ENCODE assay signal across 11 cellular contexts in the genomic region with DNA sequence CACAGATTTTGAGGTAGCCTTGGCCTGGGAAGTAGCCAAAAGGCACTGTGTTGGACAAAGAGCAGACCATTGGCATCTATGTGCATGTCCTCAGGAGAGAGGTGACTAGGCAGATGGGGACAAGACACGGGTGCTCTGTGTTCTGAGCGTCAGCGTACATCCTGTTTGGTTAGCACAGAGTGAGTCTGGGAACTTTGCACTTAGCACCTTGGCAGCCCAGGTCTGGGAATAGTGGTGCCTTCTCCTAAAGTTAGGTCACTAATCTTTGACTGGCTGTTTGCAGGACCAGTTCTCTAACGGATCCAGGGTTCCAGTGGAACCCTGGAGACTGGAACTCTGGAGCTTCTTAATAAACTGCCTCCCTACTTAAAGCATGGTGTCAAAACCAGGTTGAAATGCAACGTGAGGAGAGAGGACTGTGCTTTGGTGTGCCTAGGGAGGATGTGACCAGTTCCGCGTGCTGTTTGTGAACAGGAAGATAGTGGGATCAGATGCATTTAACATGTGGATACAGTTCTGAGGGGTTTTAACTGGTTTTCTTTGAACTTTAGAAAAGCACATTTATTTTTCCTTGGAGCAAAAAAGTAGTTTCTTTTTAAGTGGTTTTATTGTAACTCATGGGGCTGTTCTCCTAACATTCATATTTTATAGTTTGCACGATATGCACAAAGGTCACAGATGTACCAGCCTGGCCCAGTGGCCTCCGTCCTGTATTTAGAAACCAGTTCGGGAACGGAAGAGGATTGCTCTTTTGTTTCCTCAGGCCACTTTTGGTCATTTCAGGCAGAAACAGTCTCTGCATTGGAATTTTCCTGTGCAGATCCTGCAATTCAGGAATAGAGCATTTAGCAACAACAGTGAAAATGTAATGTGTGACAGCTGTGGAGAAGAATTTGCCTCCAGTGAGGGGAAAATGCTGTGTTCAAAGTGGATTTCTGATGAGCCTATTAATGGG. TPM values are rescaled to one million over a fixed set of nuclear protein-coding genes. Genes with fewer than 3 reads are reported as not detected.
A peak's percentile ranks its signal among the peaks of the same experiment; 100 is the strongest.
DNase-seq lines count a peak whose midpoint lies in the region; ATAC-seq and TF ChIP-seq lines count a peak whose summit lies in the region.
"Had no signal": no experiment of that assay in that cellular context is flagged by ENCODE, and none has a peak within 500 bp of the region (broad histone marks: within the 10 kb centered on the region; RNA-seq: fewer than 3 reads in every experiment).

No MANE protein-coding gene starts in this region.

- TF ChIP-seq EP300 in sigmoid colon (IDR thresholded peaks at IDR 0.05), result peak in 3 of 4 donors; percentile 91 to 94 (median 93)

- WGBS in adipose tissue, 3 donors, result 39 to 65% (median 45%) methylated on average over 11 of the region's 11 CpGs
- WGBS in sigmoid colon, 2 donors, result 40 to 61% methylated on average over 11 of the region's 11 CpGs

- H3K9me3 ChIP-seq in CD8-positive, alpha-beta memory T cell (ENCODE audit: low read length), result no peaks in the 10 kb centered on the region
- H3K9me3 ChIP-seq in left ventricle myocardium inferior (replicated peaks), result no peaks in the 10 kb centered on the region
- H3K9me3 ChIP-seq in sigmoid colon, result no peaks in the 10 kb centered on the region

- no peak overlapping the region for H3K4me3 ChIP-seq in CD8-positive, alpha-beta memory T cell (ENCODE audit: low read length)
- H3K4me3 ChIP-seq in left ventricle myocardium inferior (no peak overlapping the region), sigmoid colon (no peak overlapping the region)

- H3K4me1 Mint-ChIP-seq in CD8-positive, alpha-beta memory T cell, result peaks cover 43 to 45% (median 44%) of the 10 kb centered on the region in 3 donors

- peak overlapping the region in 3 of 7 donors; percentile 8 to 22 (median 12) for H3K4me3 Mint-ChIP-seq in CD8-positive, alpha-beta memory T cell
- H3K4me3 Mint-ChIP-seq: IgD-negative memory B cell had no signal

- no peak for DNase-seq in CD8-positive, alpha-beta memory T cell
- peak; percentile 59 for DNase-seq in left ventricle myocardium inferior
- peak; percentile 77 for DNase-seq in sigmoid colon
- no peak for DNase-seq in CD1c-positive myeloid dendritic cell (ENCODE audit: extremely low spot score)
- no peak for DNase-seq in kidney glomerular epithelial cell (lab: John Stamatoyannopoulos, UW)
- no peak for DNase-seq in stimulated activated CD4-positive, alpha-beta T cell treated with anti-CD3 and anti-CD28 coated beads, Interleukin-1b, Interleukin-23, amount 100 ng/mL, for 48 hours
- DNase-seq: Calu3 had no signal

- peaks cover 10% of the 10 kb centered on the region for H3K4me1 ChIP-seq in CD8-positive, alpha-beta memory T cell (ENCODE audit: insufficient read depth, low read length)
- peaks cover 99% of the 10 kb centered on the region for H3K4me1 ChIP-seq in left ventricle myocardium inferior
- peaks cover 0 to 75% (median 45%) of the 10 kb centered on the region in 4 donors for H3K4me1 ChIP-seq in sigmoid colon

- H3K27ac Mint-ChIP-seq in CD8-positive, alpha-beta memory T cell, result peak overlapping the region in 5 of 8 donors; percentile 29 to 96 (median 57)
- H3K27ac Mint-ChIP-seq: IgD-negative memory B cell had no signal

- intact Hi-C loops in left ventricle myocardium inferior (cut with micrococcal nuclease), result no loop called here
- intact Hi-C loops in sigmoid colon (cut with DNase I), result no loop called here

- no peaks in the 10 kb centered on the region for H3K27me3 Mint-ChIP-seq in CD8-positive, alpha-beta memory T cell
- H3K27me3 Mint-ChIP-seq: IgD-negative memory B cell had no signal

- TF ChIP-seq POLR2A in sigmoid colon (IDR thresholded peaks at IDR 0.05), result no peak

- no peaks in the 10 kb centered on the region for H3K9me3 Mint-ChIP-seq in CD8-positive, alpha-beta memory T cell
- H3K9me3 Mint-ChIP-seq: IgD-negative memory B cell had no signal

- CTCF ChIA-PET in CD8-positive, alpha-beta memory T cell (lab: Charles Lee), result interaction anchor here (1.1 kb wide), 1 partner anchor 34 kb away, joined by 3 read pairs; no protein-coding TSS in a partner anchor

- no peaks in the 10 kb centered on the region for H3K27me3 ChIP-seq in CD8-positive, alpha-beta memory T cell (ENCODE audit: insufficient read depth, low read length, poor library complexity, severe bottlenecking)
- no peaks in the 10 kb centered on the region for H3K27me3 ChIP-seq in left ventricle myocardium inferior (ENCODE audit: low read depth)
- H3K27me3 ChIP-seq in sigmoid colon, result no peaks in the 10 kb centered on the region

- H3K27ac ChIP-seq in CD8-positive, alpha-beta memory T cell (ENCODE audit: low read depth, low read length), result no peak overlapping the region
- H3K27ac ChIP-seq in adipose tissue (ENCODE audit: low read depth, low read length) (peak overlapping the region; percentile 42), left ventricle myocardium inferior (replicated peaks) (peak overlapping the region; percentile 86), sigmoid colon (peak overlapping the region; percentile 64 to 72 (median 68))
- H3K27ac ChIP-seq: epithelial cell of prostate had no signal

- no peak for ATAC-seq in GM21825 (IDR thresholded peaks at IDR 0.05; ENCODE audit: unreplicated experiment)

- no peaks in the 10 kb centered on the region for H3K36me3 ChIP-seq in CD8-positive, alpha-beta memory T cell (ENCODE audit: insufficient read depth, low read length)
- H3K36me3 ChIP-seq in left ventricle myocardium inferior (no peaks in the 10 kb centered on the region), sigmoid colon (peaks cover 0 to 35% (median 0%) of the 10 kb centered on the region in 4 donors)

- peaks cover 4 to 47% (median 11%) of the 10 kb centered on the region in 3 donors for H3K36me3 Mint-ChIP-seq in CD8-positive, alpha-beta memory T cell

- POLR2A ChIA-PET in CD8-positive, alpha-beta memory T cell (lab: Charles Lee), result no interaction called here

- TF ChIP-seq CTCF in left ventricle myocardium inferior (IDR thresholded peaks at IDR 0.05; ENCODE audit: borderline replicate concordance) (no peak), sigmoid colon (IDR thresholded peaks at IDR 0.05) (no peak)

RNA-seq across cellular contexts. Expression of gene ABHD2, which starts 48.8 kb away (rescaled TPM):
- 10 to 100 TPM; 68.7 to 79.8 TPM for total RNA-seq in CD8-positive, alpha-beta memory T cell
- polyA plus RNA-seq in CD8-positive, alpha-beta memory T cell, result 22.9 TPM
- polyA plus RNA-seq in adipose tissue (10 to 100 TPM in 2 of 3 donors, 1 to 10 TPM in 1; 4.7 to 28.5 (median 13.4) TPM), sigmoid colon (10 to 100 TPM in 1 of 3 donors, 1 to 10 TPM in 2; 1.8 to 27.7 (median 4.2) TPM)
- total RNA-seq in left ventricle myocardium inferior (68.2 TPM), sigmoid colon (10 to 100 TPM; 32.9 to 81.5 (median 49.0) TPM)

Comparison
In these comparisons a context has a peak if more than half of its experiments do, and no peak if none do; other contexts are left out.
1. DNase-seq: peak in left ventricle myocardium inferior (single experiment) and sigmoid colon (single experiment); none in CD8-positive, alpha-beta memory T cell (0 of 5), CD1c-positive myeloid dendritic cell (single experiment), kidney glomerular epithelial cell (single experiment) and stimulated activated CD4-positive, alpha-beta T cell treated with anti-CD3 and anti-CD28 coated beads, Interleukin-1b, Interleukin-23, amount 100 ng/mL, for 48 hours (single experiment).